ENCODE assay signal across 1 cellular context in genomic region chr17:48908047-48908843, GRCh38.
A peak's percentile ranks its signal among the peaks of the same experiment; 100 is the strongest.
TF ChIP-seq lines count a peak whose summit lies in the region.

TSS of gene UBE2Z (plus strand) at chr17:48908407. CDS start at chr17:48908504, 97 bp downstream.

TF ChIP-seq in HepG2, 621 proteins besides CTCF, POLR2A, EP300 and RAD21 (continued from another document):
- TF ChIP-seq ZNF768 (CRISPR knock-in tag; IDR thresholded peaks at IDR 0.05) (peak; percentile 86), IKZF4 (CRISPR knock-in tag; IDR thresholded peaks at IDR 0.05; ENCODE audit: borderline replicate concordance, low read depth, not compliant biosample characterization) (peak; percentile 96), SMARCC2 (IDR thresholded peaks at IDR 0.05) (no peak), SATB2 (CRISPR knock-in tag; IDR thresholded peaks at IDR 0.05) (0 out of 2 replicates have a peak, but pooled peaks have one; percentile 49), ONECUT2 (CRISPR knock-in tag; IDR thresholded peaks at IDR 0.05) (no peak), ZC3H4 (CRISPR knock-in tag; IDR thresholded peaks at IDR 0.05; ENCODE audit: borderline replicate concordance) (peak; percentile 89)
- TF ChIP-seq, protein P1, sequence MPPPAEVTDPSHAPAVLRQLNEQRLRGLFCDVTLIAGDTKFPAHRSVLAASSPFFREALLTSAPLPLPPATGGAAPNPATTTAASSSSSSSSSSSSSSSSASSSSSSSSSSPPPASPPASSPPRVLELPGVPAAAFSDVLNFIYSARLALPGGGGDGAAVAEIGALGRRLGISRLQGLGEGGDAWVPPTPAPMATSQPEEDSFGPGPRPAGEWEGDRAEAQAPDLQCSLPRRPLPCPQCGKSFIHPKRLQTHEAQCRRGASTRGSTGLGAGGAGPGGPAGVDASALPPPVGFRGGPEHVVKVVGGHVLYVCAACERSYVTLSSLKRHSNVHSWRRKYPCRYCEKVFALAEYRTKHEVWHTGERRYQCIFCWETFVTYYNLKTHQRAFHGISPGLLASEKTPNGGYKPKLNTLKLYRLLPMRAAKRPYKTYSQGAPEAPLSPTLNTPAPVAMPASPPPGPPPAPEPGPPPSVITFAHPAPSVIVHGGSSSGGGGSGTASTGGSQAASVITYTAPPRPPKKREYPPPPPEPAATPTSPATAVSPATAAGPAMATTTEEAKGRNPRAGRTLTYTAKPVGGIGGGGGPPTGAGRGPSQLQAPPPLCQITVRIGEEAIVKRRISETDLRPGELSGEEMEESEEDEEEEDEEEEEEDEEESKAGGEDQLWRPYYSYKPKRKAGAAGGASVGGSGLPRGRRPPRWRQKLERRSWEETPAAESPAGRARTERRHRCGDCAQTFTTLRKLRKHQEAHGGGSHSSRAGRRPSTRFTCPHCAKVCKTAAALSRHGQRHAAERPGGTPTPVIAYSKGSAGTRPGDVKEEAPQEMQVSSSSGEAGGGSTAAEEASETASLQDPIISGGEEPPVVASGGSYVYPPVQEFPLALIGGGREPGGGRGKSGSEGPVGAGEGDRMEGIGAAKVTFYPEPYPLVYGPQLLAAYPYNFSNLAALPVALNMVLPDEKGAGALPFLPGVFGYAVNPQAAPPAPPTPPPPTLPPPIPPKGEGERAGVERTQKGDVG (CRISPR knock-in tag; IDR thresholded peaks at IDR 0.05; ENCODE audit: borderline replicate concordance), result 0 out of 2 replicates have a peak, but pooled peaks have one; percentile 34
TF ChIP-seq in HepG2: peak in this region for 388.
